Comparison of ENCODE assay signal across 13 cellular contexts in genomic region chr14:54625158-54625557, GRCh38. TPM values are rescaled to one million over a fixed set of nuclear protein-coding genes. Genes with fewer than 3 reads are reported as not detected.
A peak's percentile ranks its signal among the peaks of the same experiment; 100 is the strongest.
DNase-seq lines count a peak whose midpoint lies in the region; ATAC-seq and TF ChIP-seq lines count a peak whose summit lies in the region.
"Had no signal": no experiment of that assay in that cellular context is flagged by ENCODE, and none has a peak within 500 bp of the region (broad histone marks: within the 10 kb centered on the region; RNA-seq: fewer than 3 reads in every experiment).

No MANE protein-coding gene starts in this region.

- no peaks in the 10 kb centered on the region for H3K9me2 ChIP-seq in PC-3 (replicated peaks; ENCODE audit: low read length)

- no peak overlapping the region for H3K4me3 Mint-ChIP-seq in MCF 10A (ENCODE audit: unreplicated experiment)
- H3K4me3 Mint-ChIP-seq: activated naive CD8-positive, alpha-beta T cell treated with anti-CD3 and anti-CD28 coated beads, Interleukin-2, amount 50 U/mL, for 24 hours had no signal

- BruUV-seq in MCF 10A (replicated peaks; lab: Mats Ljungman, UMichigan) (no TSS peak), PC-3 (replicated peaks; lab: Mats Ljungman, UMichigan) (no TSS peak)

- no peaks in the 10 kb centered on the region for H3K27me3 Mint-ChIP-seq in MCF 10A (ENCODE audit: insufficient read depth, unreplicated experiment)
- H3K27me3 Mint-ChIP-seq: activated naive CD8-positive, alpha-beta T cell treated with anti-CD3 and anti-CD28 coated beads, Interleukin-2, amount 50 U/mL, for 24 hours had no signal

- peaks cover 7% of the 10 kb centered on the region for H3K36me3 Mint-ChIP-seq in MCF 10A (ENCODE audit: insufficient read depth, unreplicated experiment)

- CTCF ChIA-PET in MCF 10A (lab: Yijun Ruan, JAX) (interaction anchor here (0.6 to 1.7 kb wide), 4 partner anchors 33 to 190 kb away, joined by 3 to 5 read pairs (median 4); partner anchors contain the start of gene SAMD4A), PC-3 (lab: Charles Lee) (interaction anchor here (0.6 kb wide), 1 partner anchor 148 kb away, joined by 3 read pairs; no protein-coding TSS in a partner anchor)

- H3K4me1 ChIP-seq in breast epithelium, result no peaks in the 10 kb centered on the region
- H3K4me1 ChIP-seq in PC-3 (ENCODE audit: insufficient read depth, low read length), result peaks cover 17% of the 10 kb centered on the region; the same call in 1 of the 2 replicates
- peaks cover 0 to 90% (median 32%) of the 10 kb centered on the region in 4 donors for H3K4me1 ChIP-seq in tibial artery

- peak overlapping the region; percentile 17 for H3K27ac Mint-ChIP-seq in MCF 10A (ENCODE audit: low read depth, unreplicated experiment)
- H3K27ac Mint-ChIP-seq: activated naive CD8-positive, alpha-beta T cell treated with anti-CD3 and anti-CD28 coated beads, Interleukin-2, amount 50 U/mL, for 24 hours had no signal

- H3K36me3 ChIP-seq in breast epithelium, result no peaks in the 10 kb centered on the region
- H3K36me3 ChIP-seq in PC-3 (ENCODE audit: low read depth, low read length), result no peaks in the 10 kb centered on the region
- H3K36me3 ChIP-seq in tibial artery, result no peaks in the 10 kb centered on the region

- peaks cover 17% of the 10 kb centered on the region for H3K4me1 Mint-ChIP-seq in MCF 10A (ENCODE audit: insufficient read depth, unreplicated experiment)

- H3K27me3 ChIP-seq in breast epithelium, result no peaks in the 10 kb centered on the region
- no peaks in the 10 kb centered on the region for H3K27me3 ChIP-seq in PC-3 (ENCODE audit: low read length)
- no peaks in the 10 kb centered on the region for H3K27me3 ChIP-seq in tibial artery

- ATAC-seq in PC-3 (peak; percentile 10; the same call in 1 of the 2 replicates), GM18870 (IDR thresholded peaks at IDR 0.05; ENCODE audit: unreplicated experiment) (no peak), GM21529 (IDR thresholded peaks at IDR 0.05; ENCODE audit: unreplicated experiment) (no peak)
- ATAC-seq: activated naive CD8-positive, alpha-beta T cell treated with anti-CD3 and anti-CD28 coated beads, Interleukin-2, amount 50 U/mL, for 24 hours had no signal

- POLR2A ChIA-PET in MCF 10A (lab: Yijun Ruan, JAX) (interaction anchor here (0.6 to 2.6 kb wide), 9 partner anchors 18 to 185 kb away, joined by 3 to 9 read pairs (median 4); partner anchors contain the start of gene SAMD4A), PC-3 (lab: Charles Lee; ENCODE audit: unreplicated experiment) (interaction anchor here (0.6 kb wide), 1 partner anchor 143 kb away, joined by 7 read pairs; no protein-coding TSS in a partner anchor)

- no peak overlapping the region for H2AFZ ChIP-seq in PC-3 (ENCODE audit: low read length)

- H3K4me2 ChIP-seq in PC-3 (ENCODE audit: low read length), result no peak overlapping the region

- H3K79me2 ChIP-seq in PC-3 (ENCODE audit: low read length), result peaks cover 76% of the 10 kb centered on the region

- intact Hi-C loops in MCF 10A (cut with micrococcal nuclease), result no loop called here
- intact Hi-C loops in breast epithelium (cut with DNase I; ENCODE audit: low total_unique reads), result no loop called here
- intact Hi-C loops in PC-3 (cut with micrococcal nuclease), result no loop called here
- intact Hi-C loops in tibial artery (cut with DNase I; ENCODE audit: low total_unique reads), result no loop called here

- H3K9me3 Mint-ChIP-seq in MCF 10A (ENCODE audit: unreplicated experiment), result no peaks in the 10 kb centered on the region

- H3K9me3 ChIP-seq in breast epithelium, result no peaks in the 10 kb centered on the region
- no peaks in the 10 kb centered on the region for H3K9me3 ChIP-seq in PC-3 (ENCODE audit: low read length)
- no peaks in the 10 kb centered on the region for H3K9me3 ChIP-seq in tibial artery

- DNase-seq in MCF 10A (ENCODE audit: unreplicated experiment), result peak; percentile 25
- DNase-seq in breast epithelium (ENCODE audit: low spot score in 2 of 2), result no peak
- DNase-seq in PC-3, result no peak
- DNase-seq in glomerular visceral epithelial cell (ENCODE audit: extremely low spot score), result peak; percentile 75
- no peak for DNase-seq in tibial artery
- no peak for DNase-seq in MV-4-11 (lab: John Stamatoyannopoulos, UW)
- DNase-seq: ACHN; activated CD8-positive, alpha-beta memory T cell treated with anti-CD3 and anti-CD28 coated beads, Interleukin-2, amount 50 U/mL, for 4 hours; activated naive CD8-positive, alpha-beta T cell treated with anti-CD3 and anti-CD28 coated beads, Interleukin-2, amount 50 U/mL, for 24 hours; NCI-H2029 had no signal

- no peak overlapping the region for H3K9ac ChIP-seq in PC-3 (ENCODE audit: low read length)

- H3K27ac ChIP-seq in breast epithelium (no peak overlapping the region), PC-3 (ENCODE audit: low read length) (no peak overlapping the region), tibial artery (peak overlapping the region; percentile 4 to 15)
- H3K27ac ChIP-seq: RWPE1 had no signal

- H4K20me1 ChIP-seq in PC-3 (ENCODE audit: low read length), result no peaks in the 10 kb centered on the region

- no peaks in the 10 kb centered on the region for H3F3A ChIP-seq in PC-3 (ENCODE audit: low read length, unreplicated experiment)

- no peak for TF ChIP-seq CTCF in MCF 10A (IDR thresholded peaks at IDR 0.05; ENCODE audit: unreplicated experiment)
- no peak for TF ChIP-seq CTCF in breast epithelium (IDR thresholded peaks at IDR 0.05)
- TF ChIP-seq CTCF in PC-3 (conservative IDR thresholded peaks at IDR 0.05; ENCODE audit: low read depth, low read length), result no peak
- TF ChIP-seq CTCF in tibial artery (IDR thresholded peaks at IDR 0.05), result no peak

- no peak for TF ChIP-seq POLR2A in breast epithelium (IDR thresholded peaks at IDR 0.05)

- H3K4me3 ChIP-seq in breast epithelium (no peak overlapping the region), PC-3 (ENCODE audit: low read length) (no peak overlapping the region), tibial artery (no peak overlapping the region)

RNA-seq across cellular contexts. Expression of gene SAMD4A, which starts 58.2 kb away (rescaled TPM):
- total RNA-seq in MCF 10A (2022) (60.6 and 63.5 TPM in 2 replicates), breast epithelium (10 to 100 TPM; 28.5 to 44.6 (median 36.2) TPM), PC-3 (2014; rRNA removed) (42.9 and 45.2 TPM in 2 replicates)

Comparison
In these comparisons a context has a peak if more than half of its experiments do, and no peak if none do; other contexts are left out.
1. DNase-seq: peak in MCF 10A (single experiment) and glomerular visceral epithelial cell (single experiment); none in breast epithelium (0 of 2), PC-3 (single experiment), tibial artery (0 of 2) and MV-4-11 (single experiment).
2. H3K27ac ChIP-seq: peak in tibial artery (2 of 2); none in breast epithelium (0 of 2) and PC-3 (single experiment).